In the genomic region with DNA sequence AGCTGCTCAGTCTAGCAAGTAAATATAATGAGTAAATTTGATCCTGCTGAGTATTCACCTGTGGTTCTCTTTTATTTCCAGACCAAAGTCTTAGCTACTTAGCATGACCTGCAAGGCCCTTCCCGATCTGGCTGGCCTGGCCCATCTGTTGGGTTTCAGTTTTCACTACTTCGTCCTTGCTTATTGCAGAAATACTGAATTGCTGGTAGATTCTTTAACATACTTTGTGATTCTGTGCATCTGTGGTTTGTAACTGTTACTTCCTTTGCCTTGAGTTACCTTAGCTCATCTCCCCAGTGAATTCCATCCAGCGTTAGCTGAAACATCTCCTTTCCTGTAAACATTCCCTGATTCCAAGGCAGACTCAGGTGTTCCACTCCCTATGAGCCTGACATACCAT, we compare ENCODE assay signal across 24 cellular contexts.
"Had no signal": no experiment of that assay in that cellular context is flagged by ENCODE, and none has a peak within 500 bp of the region (broad histone marks: within the 10 kb centered on the region; RNA-seq: fewer than 3 reads in every experiment).

No MANE protein-coding gene starts in this region.

- H3K27me3 ChIP-seq: adrenal gland, ascending aorta, brain microvascular endothelial cell, hepatocyte, uterus had no signal

- DNase-seq: activated CD4-positive, alpha-beta T cell treated with anti-CD3 and anti-CD28 coated beads for 4 hours; activated CD4-positive, alpha-beta T cell treated with anti-CD3 and anti-CD28 coated beads, Interleukin-2, amount 50 U/mL, for 48 hours; activated CD4-positive, CD25-positive, alpha-beta regulatory T cell; activated naive CD4-positive, alpha-beta T cell; adrenal gland; brain microvascular endothelial cell; caudate nucleus; dermis blood vessel endothelial cell; effector CD8-positive, alpha-beta T cell; glutamatergic neuron; kidney glomerular epithelial cell; left ventricle myocardium inferior; naive thymus-derived CD4-positive, alpha-beta T cell; small intestine; stimulated activated CD4-positive, alpha-beta T cell treated with anti-CD3 and anti-CD28 coated beads, Interleukin-15, amount 100 ng/mL, for 24 hours; stimulated activated naive B cell treated with anti-CD40 and anti-IgM and Interleukin-4, amounts not matched to agents 10 μg/mL and 1 μg/mL and 100 μg/mL, for 72 hours; trophoblast cell; uterus had no signal

- H3K27ac ChIP-seq: adrenal gland, ascending aorta, brain microvascular endothelial cell, hepatocyte, left ventricle myocardium inferior, uterus had no signal

- H3K27me3 Mint-ChIP-seq: activated naive CD8-positive, alpha-beta T cell; naive thymus-derived CD4-positive, alpha-beta T cell; stimulated activated naive B cell treated with anti-CD40 and anti-IgM and Interleukin-4, amounts not matched to agents 10 μg/mL and 1 μg/mL and 100 μg/mL, for 72 hours had no signal

- H3K27ac Mint-ChIP-seq: activated naive CD8-positive, alpha-beta T cell; activated T-helper 2 cell treated with anti-CD3 and anti-CD28 coated beads, Interferon-gamma antibody, Interleukin-2, Interleukin-4, amounts not matched to agents 10 μg/mL and 5 μg/mL and 100 μg/mL, durations not matched to agents 14 hours and 24 hours and 36 hours; stimulated activated naive B cell treated with anti-CD40 and anti-IgM and Interleukin-4, amounts not matched to agents 10 μg/mL and 1 μg/mL and 100 μg/mL, for 72 hours had no signal

- H3K36me3 ChIP-seq: uterus had no signal

- ATAC-seq: naive thymus-derived CD4-positive, alpha-beta T cell; sciatic nerve; stimulated activated naive B cell treated with anti-CD40 and anti-IgM and Interleukin-4, amounts not matched to agents 10 μg/mL and 1 μg/mL and 100 μg/mL, for 72 hours had no signal

- FAIRE-seq: frontal cortex, small intestine had no signal

- H3K9me3 Mint-ChIP-seq: activated T-helper 2 cell treated with anti-CD3 and anti-CD28 coated beads, Interferon-gamma antibody, Interleukin-2, Interleukin-4, amounts not matched to agents 10 μg/mL and 5 μg/mL and 100 μg/mL, durations not matched to agents 14 hours and 24 hours and 36 hours; naive thymus-derived CD4-positive, alpha-beta T cell; stimulated activated naive B cell treated with anti-CD40 and anti-IgM and Interleukin-4, amounts not matched to agents 10 μg/mL and 1 μg/mL and 100 μg/mL, for 72 hours had no signal

- H3K9me3 ChIP-seq: adrenal gland, ascending aorta, left ventricle myocardium inferior, uterus had no signal

- H3K4me3 Mint-ChIP-seq: activated naive CD8-positive, alpha-beta T cell; naive thymus-derived CD4-positive, alpha-beta T cell; stimulated activated naive B cell treated with anti-CD40 and anti-IgM and Interleukin-4, amounts not matched to agents 10 μg/mL and 1 μg/mL and 100 μg/mL, for 72 hours had no signal

- H3K4me3 ChIP-seq: adrenal gland, ascending aorta, hepatocyte, left ventricle myocardium inferior, uterus had no signal
